Comparison of ENCODE assay signal across 11 cellular contexts in genomic region chr14:22781606-22782000, GRCh38. TPM values are rescaled to one million over a fixed set of nuclear protein-coding genes. Genes with fewer than 3 reads are reported as not detected.
A peak's percentile ranks its signal among the peaks of the same experiment; 100 is the strongest.
DNase-seq lines count a peak whose midpoint lies in the region; ATAC-seq and TF ChIP-seq lines count a peak whose summit lies in the region.
"Had no signal": no experiment of that assay in that cellular context is flagged by ENCODE, and none has a peak within 500 bp of the region (broad histone marks: within the 10 kb centered on the region; RNA-seq: fewer than 3 reads in every experiment).

No MANE protein-coding gene starts in this region.

- H3K36me3 ChIP-seq in spleen: peaks cover 0 to 36% (median 0%) of the 10 kb centered on the region in 6 donors
- H3K36me3 ChIP-seq: right atrium auricular region had no signal

- H3K27me3 ChIP-seq in foreskin keratinocyte: no peaks in the 10 kb centered on the region
- H3K27me3 ChIP-seq in spleen (replicated peaks in 1 of 7): no peaks in the 10 kb centered on the region
- no peaks in the 10 kb centered on the region for H3K27me3 ChIP-seq in dorsolateral prefrontal cortex
- H3K27me3 ChIP-seq: right atrium auricular region had no signal

- no peak for TF ChIP-seq POLR2A in spleen (IDR thresholded peaks at IDR 0.05)

- peak overlapping the region; percentile 9 for H3K27ac Mint-ChIP-seq in T-helper 17 cell

- H3K27me3 Mint-ChIP-seq in T-helper 17 cell: no peaks in the 10 kb centered on the region

- H3K27ac ChIP-seq in foreskin keratinocyte (no peak overlapping the region), spleen (peak overlapping the region in 7 of 8 donors; percentile 48 to 81 (median 71)), dorsolateral prefrontal cortex (no peak overlapping the region)
- H3K27ac ChIP-seq: right atrium auricular region had no signal

- no peaks in the 10 kb centered on the region for H3K36me3 Mint-ChIP-seq in T-helper 17 cell (ENCODE audit: low read depth)

- H3K4me1 ChIP-seq in foreskin keratinocyte (no peaks in the 10 kb centered on the region), spleen (peaks cover 0 to 95% (median 47%) of the 10 kb centered on the region in 6 donors)
- H3K4me1 ChIP-seq: right atrium auricular region had no signal

- H3K4me3 ChIP-seq in spleen: no peak overlapping the region
- H3K4me3 ChIP-seq in dorsolateral prefrontal cortex: no peak overlapping the region
- H3K4me3 ChIP-seq: right atrium auricular region had no signal

- intact Hi-C loops in spleen (cut with DNase I; ENCODE audit: low total_unique reads): no loop called here
- intact Hi-C loops in dorsolateral prefrontal cortex (cut with DNase I): loop anchor here in 1 of 2 donors (5.0 kb wide), 1 partner anchor 36 kb away; the partner anchor contains the start of gene SLC7A7

- TF ChIP-seq CTCF in foreskin keratinocyte (conservative IDR thresholded peaks at IDR 0.05) (no peak), spleen (IDR thresholded peaks at IDR 0.05 in 8 of 11, conservative IDR thresholded peaks at IDR 0.05 in 3 of 11) (no peak), dorsolateral prefrontal cortex (IDR thresholded peaks at IDR 0.05 in 54 of 56, conservative IDR thresholded peaks at IDR 0.05 in 2 of 56; ENCODE audit: low read depth in 1 of 56, partially characterized antibody in 56 of 56) (no peak)

- WGBS in spleen, 5 donors: 0 to 38% (median 0%) methylated on average over 1 of the region's 1 CpG

- no peak overlapping the region for H3K4me3 Mint-ChIP-seq in T-helper 17 cell

- ATAC-seq in T-helper 17 cell (no peak), foreskin keratinocyte (peak; percentile 71)

- H3K4me1 Mint-ChIP-seq in T-helper 17 cell: peaks cover 4% of the 10 kb centered on the region

- no peaks in the 10 kb centered on the region for H3K9me3 ChIP-seq in T-helper 17 cell (ENCODE audit: control insufficient read depth, low read length, poor library complexity, severe bottlenecking)
- H3K9me3 ChIP-seq in spleen: no peaks in the 10 kb centered on the region
- H3K9me3 ChIP-seq: right atrium auricular region had no signal

- DNase-seq in GM04504 (ENCODE audit: low read depth) (peak; percentile 19), T-helper 17 cell (no peak), foreskin keratinocyte (peak in 1 of 2 donors; percentile 29), spleen (no peak), dorsolateral prefrontal cortex (no peak), NCI-H1694 (lab: John Stamatoyannopoulos, UW) (no peak)
- no peak for DNase-seq in stimulated activated naive CD4-positive, alpha-beta T cell treated with Interleukin-2 at 50 U/mL for 16 hours (lab: John Stamatoyannopoulos, UW)
- DNase-seq: NCI-H1105 treated with DMSO at 0.1 percent for 48 hours, NCI-H446 treated with DMSO at 0.1 percent for 48 hours, Right ventricle myocardium superior had no signal

RNA-seq across cellular contexts. Expression of gene OXA1L, which starts 15.1 kb away (rescaled TPM):
- 100 to 1,000 TPM; 150 to 171 TPM for total RNA-seq in T-helper 17 cell
- 78.7 and 85.8 TPM in 2 replicates for total RNA-seq in foreskin keratinocyte
- 85.0 and 92.2 TPM in 2 replicates for polyA plus RNA-seq in foreskin keratinocyte
- 100 to 1,000 TPM in 6 of 7 donors, 10 to 100 TPM in 1; 88.6 to 133 (median 110) TPM for total RNA-seq in spleen
- 100 to 1,000 TPM in 1 of 3 donors, 10 to 100 TPM in 2; 73.5 to 110 (median 96.2) TPM for polyA plus RNA-seq in spleen
- total RNA-seq in dorsolateral prefrontal cortex: 10 to 100 TPM; 33.8 to 82.0 (median 55.8) TPM

RNA-seq across cellular contexts. Expression of gene SLC7A7, which starts 33.6 kb away (rescaled TPM):
- total RNA-seq in T-helper 17 cell: 1 to 10 TPM in 1 of 2 donors, under 1 TPM in 1; 0.55 to 3.1 TPM
- 0.75 and 1.1 TPM in 2 replicates for total RNA-seq in foreskin keratinocyte
- 0.41 and 0.59 TPM in 2 replicates for polyA plus RNA-seq in foreskin keratinocyte
- 100 to 1,000 TPM in 4 of 7 donors, 10 to 100 TPM in 3; 56.4 to 165 (median 112) TPM for total RNA-seq in spleen
- polyA plus RNA-seq in spleen: 10 to 100 TPM; 34.2 to 46.5 (median 35.3) TPM
- total RNA-seq in dorsolateral prefrontal cortex: 10 to 100 TPM in 4 of 120 experiments, 1 to 10 TPM in 115, under 1 TPM in 1; 1.00 to 12.6 (median 3.5) TPM

RNA-seq across cellular contexts. Expression of gene MRPL52, which starts 48.1 kb away (rescaled TPM):
- 10 to 100 TPM; 36.2 to 44.6 TPM for total RNA-seq in T-helper 17 cell
- total RNA-seq in foreskin keratinocyte: 176 and 219 TPM in 2 replicates
- polyA plus RNA-seq in foreskin keratinocyte: 418 and 434 TPM in 2 replicates
- total RNA-seq in spleen: 100 to 1,000 TPM in 1 of 7 donors, 10 to 100 TPM in 6; 55.2 to 111 (median 62.8) TPM
- 100 to 1,000 TPM in 2 of 3 donors, 10 to 100 TPM in 1; 88.8 to 138 (median 137) TPM for polyA plus RNA-seq in spleen
- total RNA-seq in dorsolateral prefrontal cortex: 10 to 100 TPM; 37.4 to 83.2 (median 56.3) TPM

RNA-seq across cellular contexts. Expression of gene MMP14, which starts 54.8 kb away (rescaled TPM):
- total RNA-seq in T-helper 17 cell (1 to 10 TPM in 1 of 2 donors, under 1 TPM in 1; 0.85 to 1.0 TPM), foreskin keratinocyte (234 and 241 TPM in 2 replicates), spleen (100 to 1,000 TPM in 1 of 7 donors, 10 to 100 TPM in 6; 42.6 to 126 (median 65.2) TPM), dorsolateral prefrontal cortex (10 to 100 TPM in 49 of 120 experiments, 1 to 10 TPM in 71; 2.9 to 29.5 (median 9.1) TPM)
- polyA plus RNA-seq in foreskin keratinocyte (148 and 159 TPM in 2 replicates), spleen (10 to 100 TPM in 2 of 3 donors, 1 to 10 TPM in 1; 6.6 to 30.8 (median 15.6) TPM)

Comparison
In these comparisons a context has a peak if more than half of its experiments do, and no peak if none do; other contexts are left out.
1. H3K27ac ChIP-seq: peak in spleen (7 of 8); none in foreskin keratinocyte (single experiment) and dorsolateral prefrontal cortex (0 of 59).
2. RNA of gene SLC7A7, which starts 33.6 kb away (total RNA-seq): 56.4 to 165 TPM in spleen; 1.00 to 12.6 TPM in dorsolateral prefrontal cortex, 0.55 to 3.1 TPM in T-helper 17 cell and 0.75 to 1.1 TPM in foreskin keratinocyte; every median in the first group is over 4 times any median in the second.